ENCODE assay signal across 10 cellular contexts in the genomic region with DNA sequence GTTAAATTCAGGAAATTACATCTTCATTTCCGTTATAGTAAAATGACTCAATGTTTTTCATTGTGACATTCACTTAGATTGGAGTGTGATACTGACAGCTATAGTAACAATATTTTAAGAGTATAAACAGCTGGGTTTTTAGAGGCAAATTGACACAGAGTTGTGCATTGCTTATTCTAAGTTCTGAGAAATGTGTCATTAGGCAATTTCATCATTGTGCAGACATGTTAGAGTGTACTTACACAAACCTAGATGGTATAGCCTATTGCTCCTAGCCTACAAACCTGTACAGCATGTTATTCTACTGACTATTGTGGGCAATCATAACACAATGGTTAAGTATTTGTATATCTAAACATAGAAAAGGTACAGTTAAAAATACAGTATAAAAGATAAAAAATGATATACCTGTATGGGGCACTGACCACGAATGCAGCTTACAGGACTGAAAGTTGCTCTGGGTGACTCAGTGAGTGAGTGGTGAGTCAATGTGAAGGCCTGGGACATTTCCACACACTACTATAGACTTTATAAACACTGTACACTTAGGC.
DNase-seq lines count a peak whose midpoint lies in the region; TF ChIP-seq lines count a peak whose summit lies in the region.
"Had no signal": no experiment of that assay in that cellular context is flagged by ENCODE, and none has a peak within 500 bp of the region (broad histone marks: within the 10 kb centered on the region; RNA-seq: fewer than 3 reads in every experiment).

No MANE protein-coding gene starts in this region.

- peak; percentile 80 for DNase-seq in Daoy (ENCODE audit: low read depth)
- DNase-seq in HCEC 1CT = peak; percentile 84
- DNase-seq in RPMI7951 (ENCODE audit: low read depth) = peak; percentile 51
- peak; percentile 54 for DNase-seq in glomerular visceral epithelial cell (ENCODE audit: extremely low spot score)
- no peak for DNase-seq in NCI-H748 treated with DMSO at 0.1 percent for 48 hours (lab: John Stamatoyannopoulos, UW)
- no peak for DNase-seq in NOMO-1 treated with dmso at 0.1 percent for 144 hours (lab: John Stamatoyannopoulos, UW; ENCODE audit: unreplicated experiment)
- DNase-seq in endodermal cell = no peak
- no peak for DNase-seq in GDM1 (lab: John Stamatoyannopoulos, UW)
- DNase-seq: erythroblast, NCI-H524 treated with DMSO at 0.1 percent for 48 hours had no signal

- TF ChIP-seq CTCF in endodermal cell (conservative IDR thresholded peaks at IDR 0.05) = no peak

- no peaks in the 10 kb centered on the region for H3K27me3 ChIP-seq in endodermal cell (ENCODE audit: control insufficient read depth, insufficient read depth, low read length, poor library complexity, severe bottlenecking)

- no peaks in the 10 kb centered on the region for H3K4me1 Mint-ChIP-seq in endodermal cell

- H3K4me3 ChIP-seq in endodermal cell (ENCODE audit: low read length) = no peak overlapping the region

- no peak overlapping the region for H3K4me3 Mint-ChIP-seq in endodermal cell

- H3K27ac Mint-ChIP-seq in endodermal cell = no peak overlapping the region

- H3K27me3 Mint-ChIP-seq in endodermal cell (ENCODE audit: insufficient read depth) = peaks cover 2% of the 10 kb centered on the region

- H3K36me3 Mint-ChIP-seq in endodermal cell (ENCODE audit: low read depth) = no peaks in the 10 kb centered on the region

- H3K4me1 ChIP-seq in endodermal cell (ENCODE audit: control insufficient read depth, insufficient read depth, low read length) = no peaks in the 10 kb centered on the region

- no peaks in the 10 kb centered on the region for H3K36me3 ChIP-seq in endodermal cell (ENCODE audit: control insufficient read depth, insufficient read depth, low read length)

- H3K9ac ChIP-seq in endodermal cell (ENCODE audit: extremely low read depth, low read length, poor library complexity, severe bottlenecking) = no peak overlapping the region

- H3K27ac ChIP-seq in endodermal cell (ENCODE audit: low read depth, low read length) = no peak overlapping the region

- WGBS in endodermal cell (ENCODE audit: insufficient coverage in 1 of 2, insufficient read length in 1 of 2), 2 experiments = 100% methylated on average over 2 of the region's 2 CpGs; no CpG with 5 or more reads in 1 of the 2 experiments

- no peaks in the 10 kb centered on the region for H3K9me3 ChIP-seq in endodermal cell (ENCODE audit: control insufficient read depth, low read length)

- no peaks in the 10 kb centered on the region for H3K9me3 Mint-ChIP-seq in endodermal cell

Comparison
In these comparisons a context has a peak if more than half of its experiments do, and no peak if none do; other contexts are left out.
1. DNase-seq: peak in Daoy (single experiment), HCEC 1CT (single experiment), RPMI7951 (single experiment) and glomerular visceral epithelial cell (single experiment); none in NCI-H748 treated with DMSO at 0.1 percent for 48 hours (single experiment), NOMO-1 treated with dmso at 0.1 percent for 144 hours (single experiment), endodermal cell (single experiment) and GDM1 (single experiment).